Comparison of ENCODE assay signal across 1 cellular context in the genomic region with DNA sequence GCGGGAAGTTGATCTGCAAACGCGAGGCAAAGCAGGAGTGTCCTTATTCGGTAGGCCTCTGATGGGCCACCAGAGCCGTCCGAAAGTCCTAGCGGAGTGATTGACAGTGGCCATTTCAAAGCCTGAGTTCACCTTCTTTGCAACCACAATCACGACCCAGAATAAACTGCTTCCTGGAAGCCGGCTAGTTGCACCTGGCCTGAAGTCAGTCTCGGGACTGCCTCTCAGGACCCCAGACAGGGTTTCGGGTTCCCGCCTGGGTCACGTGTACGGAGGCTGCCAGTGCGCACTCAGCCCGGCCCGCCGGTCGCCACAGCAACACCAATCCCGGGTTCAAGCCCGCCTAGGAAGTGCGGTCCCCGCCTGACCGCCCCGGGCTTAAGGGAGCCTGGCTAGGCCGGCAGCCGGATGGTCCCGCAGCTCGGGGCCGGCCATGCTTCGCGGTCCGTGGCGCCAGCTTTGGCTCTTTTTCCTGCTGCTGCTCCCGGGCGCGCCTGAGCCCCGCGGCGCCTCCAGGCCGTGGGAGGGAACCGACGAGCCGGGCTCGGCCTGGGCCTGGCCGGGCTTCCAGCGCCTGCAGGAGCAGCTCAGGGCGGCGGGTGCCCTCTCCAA.
A peak's percentile ranks its signal among the peaks of the same experiment; 100 is the strongest.
TF ChIP-seq lines count a peak whose summit lies in the region.

A gene with protein sequence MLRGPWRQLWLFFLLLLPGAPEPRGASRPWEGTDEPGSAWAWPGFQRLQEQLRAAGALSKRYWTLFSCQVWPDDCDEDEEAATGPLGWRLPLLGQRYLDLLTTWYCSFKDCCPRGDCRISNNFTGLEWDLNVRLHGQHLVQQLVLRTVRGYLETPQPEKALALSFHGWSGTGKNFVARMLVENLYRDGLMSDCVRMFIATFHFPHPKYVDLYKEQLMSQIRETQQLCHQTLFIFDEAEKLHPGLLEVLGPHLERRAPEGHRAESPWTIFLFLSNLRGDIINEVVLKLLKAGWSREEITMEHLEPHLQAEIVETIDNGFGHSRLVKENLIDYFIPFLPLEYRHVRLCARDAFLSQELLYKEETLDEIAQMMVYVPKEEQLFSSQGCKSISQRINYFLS (plus strand): TSS at position 375 of the 612 bp plus-strand sequence. CDS start 59 bp downstream, at position 434.

TF ChIP-seq in K562, 482 proteins besides CTCF, POLR2A, EP300 and RAD21 (continued from another document and continues in another):
- TF ChIP-seq XRCC5 (IDR thresholded peaks at IDR 0.05; ENCODE audit: low read depth, low read length) (no peak), ZNF77 (CRISPR knock-in tag; IDR thresholded peaks at IDR 0.05) (no peak), NFATC3 (IDR thresholded peaks at IDR 0.05) (no peak), FOXK2 (conservative IDR thresholded peaks at IDR 0.05 in 1 of 2, IDR thresholded peaks at IDR 0.05 in 1 of 2; ENCODE audit: low read depth in 2 of 2) (0 out of 4 replicates have a peak, but pooled peaks of 1 of the 2 experiments have one; percentile 31), ZNF347 (CRISPR knock-in tag; IDR thresholded peaks at IDR 0.05; ENCODE audit: low read depth) (no peak), CBFA2T2 (conservative IDR thresholded peaks at IDR 0.05) (peak; percentile 71), POLR3G (IDR thresholded peaks at IDR 0.05; ENCODE audit: extremely low read depth, insufficient read length, insufficient replicate concordance) (no peak), MIER1 (IDR thresholded peaks at IDR 0.05; ENCODE audit: low read depth) (no peak), JUNB (CRISPR knock-in tag; conservative IDR thresholded peaks at IDR 0.05) (no peak), TEAD2 (tag; IDR thresholded peaks at IDR 0.05) (no peak), YY1 (IDR thresholded peaks at IDR 0.05; ENCODE audit: borderline replicate concordance in 1 of 3, control insufficient read depth in 1 of 3, extremely low read depth in 1 of 3, insufficient read depth in 3 of 3, insufficient read length in 1 of 3, insufficient replicate concordance in 2 of 3, low read depth in 1 of 3, low read length in 2 of 3) (peak in 2 of 3 experiments; percentile 74 to 80), RHOXF2B (CRISPR knock-in tag; conservative IDR thresholded peaks at IDR 0.05) (no peak), MEF2D (tag; conservative IDR thresholded peaks at IDR 0.05; ENCODE audit: low read depth) (no peak), ZNF184 (CRISPR knock-in tag; IDR thresholded peaks at IDR 0.05) (no peak), NR2C2 (CRISPR knock-in tag; IDR thresholded peaks at IDR 0.05) (peak; percentile 81), NR2C2 (tag; IDR thresholded peaks at IDR 0.05) (peak; percentile 57; the same call in 1 of the 2 replicates), ZNF57 (CRISPR knock-in tag; IDR thresholded peaks at IDR 0.05) (no peak), DDX20 (tag; IDR thresholded peaks at IDR 0.05; ENCODE audit: low read depth) (no peak), ZNF583 (CRISPR knock-in tag; IDR thresholded peaks at IDR 0.05) (no peak; the same call in 1 of the 2 replicates), DIDO1 (tag; IDR thresholded peaks at IDR 0.05; ENCODE audit: low read depth) (no peak), ARID2 (IDR thresholded peaks at IDR 0.05) (no peak), TCFL5 (CRISPR knock-in tag; conservative IDR thresholded peaks at IDR 0.05) (no peak)
- TF ChIP-seq, protein P1, sequence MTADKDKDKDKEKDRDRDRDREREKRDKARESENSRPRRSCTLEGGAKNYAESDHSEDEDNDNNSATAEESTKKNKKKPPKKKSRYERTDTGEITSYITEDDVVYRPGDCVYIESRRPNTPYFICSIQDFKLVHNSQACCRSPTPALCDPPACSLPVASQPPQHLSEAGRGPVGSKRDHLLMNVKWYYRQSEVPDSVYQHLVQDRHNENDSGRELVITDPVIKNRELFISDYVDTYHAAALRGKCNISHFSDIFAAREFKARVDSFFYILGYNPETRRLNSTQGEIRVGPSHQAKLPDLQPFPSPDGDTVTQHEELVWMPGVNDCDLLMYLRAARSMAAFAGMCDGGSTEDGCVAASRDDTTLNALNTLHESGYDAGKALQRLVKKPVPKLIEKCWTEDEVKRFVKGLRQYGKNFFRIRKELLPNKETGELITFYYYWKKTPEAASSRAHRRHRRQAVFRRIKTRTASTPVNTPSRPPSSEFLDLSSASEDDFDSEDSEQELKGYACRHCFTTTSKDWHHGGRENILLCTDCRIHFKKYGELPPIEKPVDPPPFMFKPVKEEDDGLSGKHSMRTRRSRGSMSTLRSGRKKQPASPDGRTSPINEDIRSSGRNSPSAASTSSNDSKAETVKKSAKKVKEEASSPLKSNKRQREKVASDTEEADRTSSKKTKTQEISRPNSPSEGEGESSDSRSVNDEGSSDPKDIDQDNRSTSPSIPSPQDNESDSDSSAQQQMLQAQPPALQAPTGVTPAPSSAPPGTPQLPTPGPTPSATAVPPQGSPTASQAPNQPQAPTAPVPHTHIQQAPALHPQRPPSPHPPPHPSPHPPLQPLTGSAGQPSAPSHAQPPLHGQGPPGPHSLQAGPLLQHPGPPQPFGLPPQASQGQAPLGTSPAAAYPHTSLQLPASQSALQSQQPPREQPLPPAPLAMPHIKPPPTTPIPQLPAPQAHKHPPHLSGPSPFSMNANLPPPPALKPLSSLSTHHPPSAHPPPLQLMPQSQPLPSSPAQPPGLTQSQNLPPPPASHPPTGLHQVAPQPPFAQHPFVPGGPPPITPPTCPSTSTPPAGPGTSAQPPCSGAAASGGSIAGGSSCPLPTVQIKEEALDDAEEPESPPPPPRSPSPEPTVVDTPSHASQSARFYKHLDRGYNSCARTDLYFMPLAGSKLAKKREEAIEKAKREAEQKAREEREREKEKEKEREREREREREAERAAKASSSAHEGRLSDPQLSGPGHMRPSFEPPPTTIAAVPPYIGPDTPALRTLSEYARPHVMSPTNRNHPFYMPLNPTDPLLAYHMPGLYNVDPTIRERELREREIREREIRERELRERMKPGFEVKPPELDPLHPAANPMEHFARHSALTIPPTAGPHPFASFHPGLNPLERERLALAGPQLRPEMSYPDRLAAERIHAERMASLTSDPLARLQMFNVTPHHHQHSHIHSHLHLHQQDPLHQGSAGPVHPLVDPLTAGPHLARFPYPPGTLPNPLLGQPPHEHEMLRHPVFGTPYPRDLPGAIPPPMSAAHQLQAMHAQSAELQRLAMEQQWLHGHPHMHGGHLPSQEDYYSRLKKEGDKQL (CRISPR knock-in tag; IDR thresholded peaks at IDR 0.05; ENCODE audit: borderline replicate concordance), result no peak
- TF ChIP-seq, protein P2, sequence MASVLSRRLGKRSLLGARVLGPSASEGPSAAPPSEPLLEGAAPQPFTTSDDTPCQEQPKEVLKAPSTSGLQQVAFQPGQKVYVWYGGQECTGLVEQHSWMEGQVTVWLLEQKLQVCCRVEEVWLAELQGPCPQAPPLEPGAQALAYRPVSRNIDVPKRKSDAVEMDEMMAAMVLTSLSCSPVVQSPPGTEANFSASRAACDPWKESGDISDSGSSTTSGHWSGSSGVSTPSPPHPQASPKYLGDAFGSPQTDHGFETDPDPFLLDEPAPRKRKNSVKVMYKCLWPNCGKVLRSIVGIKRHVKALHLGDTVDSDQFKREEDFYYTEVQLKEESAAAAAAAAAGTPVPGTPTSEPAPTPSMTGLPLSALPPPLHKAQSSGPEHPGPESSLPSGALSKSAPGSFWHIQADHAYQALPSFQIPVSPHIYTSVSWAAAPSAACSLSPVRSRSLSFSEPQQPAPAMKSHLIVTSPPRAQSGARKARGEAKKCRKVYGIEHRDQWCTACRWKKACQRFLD (CRISPR knock-in tag; IDR thresholded peaks at IDR 0.05), result 0 out of 2 replicates have a peak, but pooled peaks have one; percentile 40
- TF ChIP-seq, protein P3, sequence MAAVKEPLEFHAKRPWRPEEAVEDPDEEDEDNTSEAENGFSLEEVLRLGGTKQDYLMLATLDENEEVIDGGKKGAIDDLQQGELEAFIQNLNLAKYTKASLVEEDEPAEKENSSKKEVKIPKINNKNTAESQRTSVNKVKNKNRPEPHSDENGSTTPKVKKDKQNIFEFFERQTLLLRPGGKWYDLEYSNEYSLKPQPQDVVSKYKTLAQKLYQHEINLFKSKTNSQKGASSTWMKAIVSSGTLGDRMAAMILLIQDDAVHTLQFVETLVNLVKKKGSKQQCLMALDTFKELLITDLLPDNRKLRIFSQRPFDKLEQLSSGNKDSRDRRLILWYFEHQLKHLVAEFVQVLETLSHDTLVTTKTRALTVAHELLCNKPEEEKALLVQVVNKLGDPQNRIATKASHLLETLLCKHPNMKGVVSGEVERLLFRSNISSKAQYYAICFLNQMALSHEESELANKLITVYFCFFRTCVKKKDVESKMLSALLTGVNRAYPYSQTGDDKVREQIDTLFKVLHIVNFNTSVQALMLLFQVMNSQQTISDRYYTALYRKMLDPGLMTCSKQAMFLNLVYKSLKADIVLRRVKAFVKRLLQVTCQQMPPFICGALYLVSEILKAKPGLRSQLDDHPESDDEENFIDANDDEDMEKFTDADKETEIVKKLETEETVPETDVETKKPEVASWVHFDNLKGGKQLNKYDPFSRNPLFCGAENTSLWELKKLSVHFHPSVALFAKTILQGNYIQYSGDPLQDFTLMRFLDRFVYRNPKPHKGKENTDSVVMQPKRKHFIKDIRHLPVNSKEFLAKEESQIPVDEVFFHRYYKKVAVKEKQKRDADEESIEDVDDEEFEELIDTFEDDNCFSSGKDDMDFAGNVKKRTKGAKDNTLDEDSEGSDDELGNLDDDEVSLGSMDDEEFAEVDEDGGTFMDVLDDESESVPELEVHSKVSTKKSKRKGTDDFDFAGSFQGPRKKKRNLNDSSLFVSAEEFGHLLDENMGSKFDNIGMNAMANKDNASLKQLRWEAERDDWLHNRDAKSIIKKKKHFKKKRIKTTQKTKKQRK (IDR thresholded peaks at IDR 0.05; ENCODE audit: borderline replicate concordance, low read depth, low read length), result no peak
- TF ChIP-seq, protein P4, sequence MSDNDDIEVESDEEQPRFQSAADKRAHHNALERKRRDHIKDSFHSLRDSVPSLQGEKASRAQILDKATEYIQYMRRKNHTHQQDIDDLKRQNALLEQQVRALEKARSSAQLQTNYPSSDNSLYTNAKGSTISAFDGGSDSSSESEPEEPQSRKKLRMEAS (CRISPR knock-in tag; IDR thresholded peaks at IDR 0.05), result peak; percentile 92
- TF ChIP-seq, protein P5, sequence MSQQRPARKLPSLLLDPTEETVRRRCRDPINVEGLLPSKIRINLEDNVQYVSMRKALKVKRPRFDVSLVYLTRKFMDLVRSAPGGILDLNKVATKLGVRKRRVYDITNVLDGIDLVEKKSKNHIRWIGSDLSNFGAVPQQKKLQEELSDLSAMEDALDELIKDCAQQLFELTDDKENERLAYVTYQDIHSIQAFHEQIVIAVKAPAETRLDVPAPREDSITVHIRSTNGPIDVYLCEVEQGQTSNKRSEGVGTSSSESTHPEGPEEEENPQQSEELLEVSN (IDR thresholded peaks at IDR 0.05; ENCODE audit: borderline replicate concordance in 1 of 2, extremely low read depth in 1 of 2, insufficient read depth in 1 of 2, insufficient read length in 1 of 2, low read depth in 1 of 2, low read length in 1 of 2, poor library complexity in 1 of 2, severe bottlenecking in 1 of 2), result peak; percentile 89 to 90
- TF ChIP-seq, protein P6, sequence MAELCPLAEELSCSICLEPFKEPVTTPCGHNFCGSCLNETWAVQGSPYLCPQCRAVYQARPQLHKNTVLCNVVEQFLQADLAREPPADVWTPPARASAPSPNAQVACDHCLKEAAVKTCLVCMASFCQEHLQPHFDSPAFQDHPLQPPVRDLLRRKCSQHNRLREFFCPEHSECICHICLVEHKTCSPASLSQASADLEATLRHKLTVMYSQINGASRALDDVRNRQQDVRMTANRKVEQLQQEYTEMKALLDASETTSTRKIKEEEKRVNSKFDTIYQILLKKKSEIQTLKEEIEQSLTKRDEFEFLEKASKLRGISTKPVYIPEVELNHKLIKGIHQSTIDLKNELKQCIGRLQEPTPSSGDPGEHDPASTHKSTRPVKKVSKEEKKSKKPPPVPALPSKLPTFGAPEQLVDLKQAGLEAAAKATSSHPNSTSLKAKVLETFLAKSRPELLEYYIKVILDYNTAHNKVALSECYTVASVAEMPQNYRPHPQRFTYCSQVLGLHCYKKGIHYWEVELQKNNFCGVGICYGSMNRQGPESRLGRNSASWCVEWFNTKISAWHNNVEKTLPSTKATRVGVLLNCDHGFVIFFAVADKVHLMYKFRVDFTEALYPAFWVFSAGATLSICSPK (IDR thresholded peaks at IDR 0.05; ENCODE audit: borderline replicate concordance), result no peak
- TF ChIP-seq, protein P7, sequence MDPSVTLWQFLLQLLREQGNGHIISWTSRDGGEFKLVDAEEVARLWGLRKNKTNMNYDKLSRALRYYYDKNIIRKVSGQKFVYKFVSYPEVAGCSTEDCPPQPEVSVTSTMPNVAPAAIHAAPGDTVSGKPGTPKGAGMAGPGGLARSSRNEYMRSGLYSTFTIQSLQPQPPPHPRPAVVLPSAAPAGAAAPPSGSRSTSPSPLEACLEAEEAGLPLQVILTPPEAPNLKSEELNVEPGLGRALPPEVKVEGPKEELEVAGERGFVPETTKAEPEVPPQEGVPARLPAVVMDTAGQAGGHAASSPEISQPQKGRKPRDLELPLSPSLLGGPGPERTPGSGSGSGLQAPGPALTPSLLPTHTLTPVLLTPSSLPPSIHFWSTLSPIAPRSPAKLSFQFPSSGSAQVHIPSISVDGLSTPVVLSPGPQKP (CRISPR knock-in tag; IDR thresholded peaks at IDR 0.05), result no peak
- TF ChIP-seq, protein P8, sequence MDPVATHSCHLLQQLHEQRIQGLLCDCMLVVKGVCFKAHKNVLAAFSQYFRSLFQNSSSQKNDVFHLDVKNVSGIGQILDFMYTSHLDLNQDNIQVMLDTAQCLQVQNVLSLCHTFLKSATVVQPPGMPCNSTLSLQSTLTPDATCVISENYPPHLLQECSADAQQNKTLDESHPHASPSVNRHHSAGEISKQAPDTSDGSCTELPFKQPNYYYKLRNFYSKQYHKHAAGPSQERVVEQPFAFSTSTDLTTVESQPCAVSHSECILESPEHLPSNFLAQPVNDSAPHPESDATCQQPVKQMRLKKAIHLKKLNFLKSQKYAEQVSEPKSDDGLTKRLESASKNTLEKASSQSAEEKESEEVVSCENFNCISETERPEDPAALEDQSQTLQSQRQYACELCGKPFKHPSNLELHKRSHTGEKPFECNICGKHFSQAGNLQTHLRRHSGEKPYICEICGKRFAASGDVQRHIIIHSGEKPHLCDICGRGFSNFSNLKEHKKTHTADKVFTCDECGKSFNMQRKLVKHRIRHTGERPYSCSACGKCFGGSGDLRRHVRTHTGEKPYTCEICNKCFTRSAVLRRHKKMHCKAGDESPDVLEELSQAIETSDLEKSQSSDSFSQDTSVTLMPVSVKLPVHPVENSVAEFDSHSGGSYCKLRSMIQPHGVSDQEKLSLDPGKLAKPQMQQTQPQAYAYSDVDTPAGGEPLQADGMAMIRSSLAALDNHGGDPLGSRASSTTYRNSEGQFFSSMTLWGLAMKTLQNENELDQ (CRISPR knock-in tag; IDR thresholded peaks at IDR 0.05; ENCODE audit: borderline replicate concordance), result no peak
- TF ChIP-seq, protein P9, sequence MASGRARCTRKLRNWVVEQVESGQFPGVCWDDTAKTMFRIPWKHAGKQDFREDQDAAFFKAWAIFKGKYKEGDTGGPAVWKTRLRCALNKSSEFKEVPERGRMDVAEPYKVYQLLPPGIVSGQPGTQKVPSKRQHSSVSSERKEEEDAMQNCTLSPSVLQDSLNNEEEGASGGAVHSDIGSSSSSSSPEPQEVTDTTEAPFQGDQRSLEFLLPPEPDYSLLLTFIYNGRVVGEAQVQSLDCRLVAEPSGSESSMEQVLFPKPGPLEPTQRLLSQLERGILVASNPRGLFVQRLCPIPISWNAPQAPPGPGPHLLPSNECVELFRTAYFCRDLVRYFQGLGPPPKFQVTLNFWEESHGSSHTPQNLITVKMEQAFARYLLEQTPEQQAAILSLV (tag; IDR thresholded peaks at IDR 0.05), result no peak
- TF ChIP-seq, protein P10, sequence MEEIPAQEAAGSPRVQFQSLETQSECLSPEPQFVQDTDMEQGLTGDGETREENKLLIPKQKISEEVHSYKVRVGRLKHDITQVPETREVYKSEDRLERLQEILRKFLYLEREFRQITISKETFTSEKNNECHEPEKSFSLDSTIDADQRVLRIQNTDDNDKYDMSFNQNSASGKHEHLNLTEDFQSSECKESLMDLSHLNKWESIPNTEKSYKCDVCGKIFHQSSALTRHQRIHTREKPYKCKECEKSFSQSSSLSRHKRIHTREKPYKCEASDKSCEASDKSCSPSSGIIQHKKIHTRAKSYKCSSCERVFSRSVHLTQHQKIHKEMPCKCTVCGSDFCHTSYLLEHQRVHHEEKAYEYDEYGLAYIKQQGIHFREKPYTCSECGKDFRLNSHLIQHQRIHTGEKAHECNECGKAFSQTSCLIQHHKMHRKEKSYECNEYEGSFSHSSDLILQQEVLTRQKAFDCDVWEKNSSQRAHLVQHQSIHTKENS (CRISPR knock-in tag; IDR thresholded peaks at IDR 0.05), result no peak
